22 cellular contexts compared by ENCODE assay signal in the genomic region with DNA sequence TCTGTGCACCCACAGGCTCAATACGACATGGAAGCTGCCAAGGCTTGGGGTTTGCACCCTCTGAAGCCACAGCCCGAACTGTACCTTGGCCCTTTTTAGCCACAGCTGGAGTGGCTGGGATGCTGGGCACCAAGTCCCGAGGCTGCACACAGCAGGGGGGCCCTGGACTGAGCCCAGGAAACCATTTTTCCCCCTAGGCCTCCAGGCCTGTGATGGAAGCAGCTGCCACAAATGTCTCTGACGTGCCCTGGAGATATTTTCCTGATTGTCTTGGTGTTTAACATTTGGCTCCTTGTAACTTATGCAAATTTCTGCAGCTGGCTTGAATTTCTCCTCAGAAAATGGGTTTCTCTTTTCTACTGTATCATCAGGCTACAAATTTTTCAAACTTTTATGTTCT.
DNase-seq lines count a peak whose midpoint lies in the region; TF ChIP-seq lines count a peak whose summit lies in the region.
"Had no signal": no experiment of that assay in that cellular context is flagged by ENCODE, and none has a peak within 500 bp of the region (broad histone marks: within the 10 kb centered on the region; RNA-seq: fewer than 3 reads in every experiment).

No MANE protein-coding gene starts in this region.

- H3K27me3 Mint-ChIP-seq in osteocyte (ENCODE audit: unreplicated experiment) (no peaks in the 10 kb centered on the region), H9 (ENCODE audit: low read depth) (no peaks in the 10 kb centered on the region; the same call in 1 of the 2 replicates)
- H3K27me3 Mint-ChIP-seq: CD4-positive, alpha-beta memory T cell; CD4-positive, CD25-positive, alpha-beta regulatory T cell; CD8-positive, alpha-beta memory T cell had no signal

- no peaks in the 10 kb centered on the region for H3K27me3 ChIP-seq in H9 (ENCODE audit: insufficient read depth, low read length)
- H3K27me3 ChIP-seq: BE2C, BLaER1 had no signal

- no peak overlapping the region for H3K23ac ChIP-seq in H9 (ENCODE audit: insufficient read length, low read depth, low read length)

- H3K4ac ChIP-seq in H9 (ENCODE audit: low read depth, low read length) = no peak overlapping the region

- no peaks in the 10 kb centered on the region for H3K23me2 ChIP-seq in H9 (ENCODE audit: insufficient read length, low read depth, low read length, poor library complexity, severe bottlenecking)

- H3K4me1 Mint-ChIP-seq in osteocyte (ENCODE audit: unreplicated experiment) (peaks cover 26% of the 10 kb centered on the region), H9 (no peaks in the 10 kb centered on the region)
- H3K4me1 Mint-ChIP-seq: CD4-positive, alpha-beta memory T cell; CD4-positive, CD25-positive, alpha-beta regulatory T cell; CD8-positive, alpha-beta memory T cell had no signal

- no peaks in the 10 kb centered on the region for H4K20me1 ChIP-seq in H9 (ENCODE audit: control insufficient read depth, insufficient read depth, insufficient read length)
- H4K20me1 ChIP-seq: BLaER1 had no signal

- H3K36me3 ChIP-seq in HEK293 (ENCODE audit: control insufficient read depth in 2 of 2, insufficient read depth in 1 of 2, low read length in 2 of 2) = no peaks in the 10 kb centered on the region
- H3K36me3 ChIP-seq: BE2C, BLaER1 had no signal

- H3K4me3 ChIP-seq in HEK293 (ENCODE audit: low read depth, low read length) = no peak overlapping the region
- H3K4me3 ChIP-seq: BLaER1 had no signal

- no peak overlapping the region for H2AK5ac ChIP-seq in H9 (ENCODE audit: insufficient read length, low read length)

- H3K9me3 ChIP-seq in HEK293 (ENCODE audit: control insufficient read depth, insufficient read depth, low read depth, low read length) (no peaks in the 10 kb centered on the region), H9 (ENCODE audit: control insufficient read depth, low read depth, low read length) (peaks cover 5% of the 10 kb centered on the region)
- H3K9me3 ChIP-seq: BE2C had no signal

- TF ChIP-seq CTCF in HEK293 (tag by site-specific recombination; IDR thresholded peaks at IDR 0.05) (no peak), osteocyte (IDR thresholded peaks at IDR 0.05) (no peak), H9 (conservative IDR thresholded peaks at IDR 0.05) (no peak)

- DNase-seq in RPMI7951 (ENCODE audit: low read depth) (peak; percentile 66), osteocyte (ENCODE audit: extremely low spot score, unreplicated experiment) (no peak), NCI-H1417 treated with DMSO at 0.1 percent for 48 hours (lab: John Stamatoyannopoulos, UW) (no peak), H9 (no peak), NCI-H1105 (lab: John Stamatoyannopoulos, UW) (no peak)
- DNase-seq: 8988T; ACHN; BE2C; C1 segment of cervical spinal cord; CD4-positive, alpha-beta memory T cell; CD4-positive, CD25-positive, alpha-beta regulatory T cell; CD8-positive, alpha-beta memory T cell; COR-L47; DMS 273 treated with DMSO at 0.1 percent for 48 hours; DMS153; DMS53; DMS79; DND-41; GF-D8 had no signal

- no peak overlapping the region for H2AFZ ChIP-seq in H9 (ENCODE audit: low read length)

- H3K56ac ChIP-seq in H9 (ENCODE audit: insufficient read length, low read depth, low read length) = no peak overlapping the region

- H3K4me1 ChIP-seq in HEK293 (ENCODE audit: control insufficient read depth, insufficient read depth, low read length) = no peaks in the 10 kb centered on the region
- no peaks in the 10 kb centered on the region for H3K4me1 ChIP-seq in H9 (ENCODE audit: insufficient read depth, low read length)
- H3K4me1 ChIP-seq: BE2C, BLaER1 had no signal

- H3K4me3 Mint-ChIP-seq in osteocyte (ENCODE audit: unreplicated experiment) (no peak overlapping the region), H9 (no peak overlapping the region)
- H3K4me3 Mint-ChIP-seq: CD14-positive monocyte; CD4-positive, alpha-beta memory T cell; CD4-positive, CD25-positive, alpha-beta regulatory T cell; CD8-positive, alpha-beta memory T cell had no signal

- no CpG with 5 or more reads among the region's 4 CpGs for WGBS in H9 (ENCODE audit: extremely low coverage, insufficient read length, low lambda C conversion rate)

- H3K4me2 ChIP-seq in H9 (ENCODE audit: insufficient read depth, insufficient read length, low read length) = no peak overlapping the region
- H3K4me2 ChIP-seq: BLaER1 had no signal

- no peaks in the 10 kb centered on the region for H3K36me3 Mint-ChIP-seq in osteocyte (ENCODE audit: unreplicated experiment)
- peaks cover 11 to 23% (median 16%) of the 10 kb centered on the region in 3 experiments for H3K36me3 Mint-ChIP-seq in H9 (ENCODE audit: insufficient read depth in 1 of 3, low read depth in 3 of 3)
- H3K36me3 Mint-ChIP-seq: CD4-positive, alpha-beta memory T cell; CD4-positive, CD25-positive, alpha-beta regulatory T cell; CD8-positive, alpha-beta memory T cell had no signal

- H3T11ph ChIP-seq in H9 (ENCODE audit: low read length) = no peak overlapping the region

- no peak overlapping the region for H3K9ac ChIP-seq in H9 (ENCODE audit: extremely low read depth, insufficient read length, low read length)
- H3K9ac ChIP-seq: BLaER1 had no signal

- no peak overlapping the region for H2BK15ac ChIP-seq in H9 (ENCODE audit: low read depth, low read length)

- no peaks in the 10 kb centered on the region for H3K79me1 ChIP-seq in H9 (ENCODE audit: insufficient read depth, low read depth, low read length, poor library complexity, severe bottlenecking)

- H2BK12ac ChIP-seq in H9 (ENCODE audit: insufficient read length, low read depth, low read length) = no peak overlapping the region

- H2BK20ac ChIP-seq in H9 (ENCODE audit: low read depth, low read length, poor library complexity, severe bottlenecking) = no peak overlapping the region

- no peak overlapping the region for H3K18ac ChIP-seq in H9 (ENCODE audit: insufficient read length, low read depth, low read length)

- H3K9me3 Mint-ChIP-seq in osteocyte (ENCODE audit: unreplicated experiment) (no peaks in the 10 kb centered on the region), H9 (peaks cover 22 to 23% of the 10 kb centered on the region in 2 experiments)

- H3K27ac ChIP-seq in HEK293 (ENCODE audit: extremely low read depth, low read depth, low read length) (no peak overlapping the region), H9 (ENCODE audit: insufficient read length, low read depth, low read length) (no peak overlapping the region)
- H3K27ac ChIP-seq: BLaER1 had no signal

- no peaks in the 10 kb centered on the region for H3K79me2 ChIP-seq in H9 (ENCODE audit: insufficient read depth, low read length)

- H4K91ac ChIP-seq in H9 (ENCODE audit: insufficient read length, low read depth, low read length) = no peak overlapping the region

- no peak overlapping the region for H2BK5ac ChIP-seq in H9 (ENCODE audit: insufficient read length, low read length)

- H3K14ac ChIP-seq in H9 (ENCODE audit: insufficient read depth, low read length) = no peak overlapping the region

- no peak overlapping the region for H2BK120ac ChIP-seq in H9 (ENCODE audit: low read depth, low read length, poor library complexity, severe bottlenecking)

- CTCF ChIA-PET in HEK293 (lab: Yijun Ruan, JAX) = no interaction called here

- no peak overlapping the region for H4K8ac ChIP-seq in H9 (replicated peaks; ENCODE audit: insufficient read length, low read depth, low read length)

- POLR2A ChIA-PET in HEK293 (lab: Yijun Ruan, JAX) = no interaction called here

- H3K27ac Mint-ChIP-seq in osteocyte (ENCODE audit: unreplicated experiment) (peak overlapping the region; percentile 31), H9 (no peak overlapping the region)
- H3K27ac Mint-ChIP-seq: CD14-positive monocyte; CD4-positive, alpha-beta memory T cell; CD4-positive, CD25-positive, alpha-beta regulatory T cell; CD8-positive, alpha-beta memory T cell had no signal

- no peak overlapping the region for H4K5ac ChIP-seq in H9 (ENCODE audit: insufficient read length, low read depth, low read length)

TF ChIP-seq in HEK293, 187 proteins besides CTCF, POLR2A, EP300 and RAD21:
- TF ChIP-seq, protein P1, sequence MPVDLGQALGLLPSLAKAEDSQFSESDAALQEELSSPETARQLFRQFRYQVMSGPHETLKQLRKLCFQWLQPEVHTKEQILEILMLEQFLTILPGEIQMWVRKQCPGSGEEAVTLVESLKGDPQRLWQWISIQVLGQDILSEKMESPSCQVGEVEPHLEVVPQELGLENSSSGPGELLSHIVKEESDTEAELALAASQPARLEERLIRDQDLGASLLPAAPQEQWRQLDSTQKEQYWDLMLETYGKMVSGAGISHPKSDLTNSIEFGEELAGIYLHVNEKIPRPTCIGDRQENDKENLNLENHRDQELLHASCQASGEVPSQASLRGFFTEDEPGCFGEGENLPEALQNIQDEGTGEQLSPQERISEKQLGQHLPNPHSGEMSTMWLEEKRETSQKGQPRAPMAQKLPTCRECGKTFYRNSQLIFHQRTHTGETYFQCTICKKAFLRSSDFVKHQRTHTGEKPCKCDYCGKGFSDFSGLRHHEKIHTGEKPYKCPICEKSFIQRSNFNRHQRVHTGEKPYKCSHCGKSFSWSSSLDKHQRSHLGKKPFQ (tag by site-specific recombination; IDR thresholded peaks at IDR 0.05) = no peak
- TF ChIP-seq ZNF585B (tag by site-specific recombination; IDR thresholded peaks at IDR 0.05) = peak; percentile 76
TF ChIP-seq in HEK293: peak in this region for 1.
